In the genomic region with DNA sequence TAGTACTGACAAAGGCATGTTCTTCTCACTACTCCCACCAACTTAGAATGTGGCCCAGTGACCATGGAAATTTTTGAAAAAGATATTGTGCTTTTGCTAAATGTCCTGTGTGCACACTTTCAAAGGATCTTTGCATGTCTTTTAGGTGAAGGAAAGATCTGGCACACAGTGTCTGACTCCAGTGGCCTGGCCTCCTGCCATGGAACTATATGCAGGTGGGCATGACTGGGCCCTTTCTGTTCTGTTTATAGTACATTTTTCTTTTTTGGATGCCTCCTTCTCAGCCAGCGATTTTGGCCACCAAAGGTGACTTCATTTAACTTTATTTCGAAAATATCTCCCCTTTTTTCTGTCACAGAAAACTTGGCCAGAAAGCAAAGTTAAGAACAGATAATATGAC, we compare ENCODE assay signal across 30 cellular contexts.
"Had no signal": no experiment of that assay in that cellular context is flagged by ENCODE, and none has a peak within 500 bp of the region (broad histone marks: within the 10 kb centered on the region; RNA-seq: fewer than 3 reads in every experiment).

No MANE protein-coding gene starts in this region.

- H3K4me3 ChIP-seq: neural progenitor cell, ovary, pancreas, prostate gland, psoas muscle, right atrium auricular region, right lobe of liver, sigmoid colon, skin epidermis, smooth muscle cell, spleen had no signal

- H3K4me3 Mint-ChIP-seq: naive thymus-derived CD4-positive, alpha-beta T cell; naive thymus-derived CD8-positive, alpha-beta T cell; natural killer cell; natural killer cell treated with Interleukin-12 subunit alpha and Interleukin-12 subunit beta and Interleukin-15 and Interleukin-18, amount 100 ng/mL, for 72 hours; nephron; neural crest cell; neural progenitor cell had no signal

- H3K27me3 ChIP-seq: neural progenitor cell, neutrophil, ovary, pancreas, right atrium auricular region, right lobe of liver, sigmoid colon, spleen had no signal

- H3K9me3 Mint-ChIP-seq: neural crest cell had no signal

- H3K9ac ChIP-seq: neural progenitor cell, parathyroid adenoma had no signal

- H2AFZ ChIP-seq: neural progenitor cell, parathyroid adenoma had no signal

- H3K9me3 ChIP-seq: neutrophil, ovary, pancreas, prostate gland, psoas muscle, right atrium auricular region, right lobe of liver, sigmoid colon had no signal

- H3K79me2 ChIP-seq: parathyroid adenoma had no signal

- H3K27ac ChIP-seq: neural progenitor cell, neutrophil, ovary, pancreas, parathyroid adenoma, prostate gland, psoas muscle, right atrium auricular region, right lobe of liver, sigmoid colon, skin epidermis, spleen had no signal

- DNase-seq: naive thymus-derived CD4-positive, alpha-beta T cell; naive thymus-derived CD8-positive, alpha-beta T cell; natural killer cell; nucleus accumbens; occipital lobe; ovary; pancreas; posterior cingulate gyrus; psoas muscle; retina; right cardiac atrium; right lobe of liver; sigmoid colon; small intestine; spleen; stimulated activated CD4-positive, alpha-beta T cell treated with anti-CD3 and anti-CD28 coated beads, Interleukin-12 subunit alpha, Interleukin-12 subunit beta, amount 100 ng/mL, for 4 hours; stimulated activated CD4-positive, alpha-beta T cell treated with anti-CD3 and anti-CD28 coated beads, Interleukin-15, amount 100 ng/mL, for 24 hours; stimulated activated CD4-positive, alpha-beta T cell treated with anti-CD3 and anti-CD28 coated beads, Interleukin-1b, Interleukin-23, amount 100 ng/mL, for 48 hours; stimulated activated CD4-positive, alpha-beta T cell treated with anti-CD3 and anti-CD28 coated beads, Interleukin-2, amount 100 ng/mL, for 24 hours had no signal

- H3K27me3 Mint-ChIP-seq: naive thymus-derived CD4-positive, alpha-beta T cell; naive thymus-derived CD8-positive, alpha-beta T cell; natural killer cell treated with Interleukin-12 subunit alpha and Interleukin-12 subunit beta and Interleukin-15 and Interleukin-18, amount 100 ng/mL, for 72 hours; progenitor cell of endocrine pancreas had no signal

- H3K4me1 ChIP-seq: pancreas, parathyroid adenoma, prostate gland, psoas muscle, right atrium auricular region, right lobe of liver, sigmoid colon, spleen had no signal

- H3K36me3 Mint-ChIP-seq: naive thymus-derived CD4-positive, alpha-beta T cell; naive thymus-derived CD8-positive, alpha-beta T cell; neural progenitor cell had no signal

- H3K27ac Mint-ChIP-seq: naive thymus-derived CD4-positive, alpha-beta T cell; naive thymus-derived CD8-positive, alpha-beta T cell; natural killer cell; natural killer cell treated with Interleukin-12 subunit alpha and Interleukin-12 subunit beta and Interleukin-15 and Interleukin-18, amount 100 ng/mL, for 72 hours; nephron; neural progenitor cell; progenitor cell of endocrine pancreas had no signal

- H3K4me1 Mint-ChIP-seq: naive thymus-derived CD4-positive, alpha-beta T cell; naive thymus-derived CD8-positive, alpha-beta T cell; natural killer cell had no signal

- H3K4me2 ChIP-seq: neural progenitor cell, smooth muscle cell had no signal

- H3K36me3 ChIP-seq: neural progenitor cell, neutrophil, ovary, pancreas, prostate gland, right atrium auricular region, right lobe of liver, sigmoid colon, spleen had no signal
